In the genomic region with DNA sequence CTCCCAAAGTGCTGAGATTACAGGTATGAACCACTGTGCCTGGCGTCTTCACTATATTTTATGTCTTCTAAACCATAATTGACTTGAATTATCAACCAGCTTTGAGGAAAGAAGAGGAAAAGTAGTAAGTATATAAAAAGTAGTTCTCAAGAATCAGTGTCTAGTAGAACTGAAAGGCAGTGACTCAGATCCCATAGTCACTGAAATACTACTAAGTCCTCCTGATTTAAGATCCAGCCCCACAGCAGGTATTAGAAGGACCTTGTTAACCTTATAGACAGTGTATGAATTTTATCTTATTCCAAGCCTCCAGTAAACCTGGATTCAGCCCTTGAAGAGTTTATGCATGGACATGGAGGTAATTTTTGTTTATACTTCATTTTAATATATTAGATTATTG, we compare ENCODE assay signal across 16 cellular contexts. TPM values are rescaled to one million over a fixed set of nuclear protein-coding genes. Genes with fewer than 3 reads are reported as not detected.
A peak's percentile ranks its signal among the peaks of the same experiment; 100 is the strongest.
DNase-seq lines count a peak whose midpoint lies in the region; ATAC-seq and TF ChIP-seq lines count a peak whose summit lies in the region.
"Had no signal": no experiment of that assay in that cellular context is flagged by ENCODE, and none has a peak within 500 bp of the region (broad histone marks: within the 10 kb centered on the region; RNA-seq: fewer than 3 reads in every experiment).

No MANE protein-coding gene starts in this region.

- no peaks in the 10 kb centered on the region for H3K9me3 ChIP-seq in sigmoid colon

- POLR2A ChIA-PET in activated CD8-positive, alpha-beta T cell treated with anti-CD3 and anti-CD28 coated beads for 36 hours (lab: Charles Lee): interaction anchor here (0.8 to 1.8 kb wide), 2 partner anchors 10 to 32 kb away, joined by 3 to 7 read pairs; a partner anchor contains a TSS
- POLR2A ChIA-PET in activated CD8-positive, alpha-beta T cell treated with anti-CD3 and anti-CD28 coated beads, Interleukin-2, amount 10 ng/mL, durations not matched to agents 7 days and 5 days (lab: Charles Lee): no interaction called here

- peak overlapping the region in 3 of 4 donors; percentile 5 to 65 (median 59) for H3K27ac ChIP-seq in sigmoid colon
- H3K27ac ChIP-seq: brain microvascular endothelial cell had no signal

- H3K4me1 Mint-ChIP-seq in activated CD8-positive, alpha-beta T cell treated with anti-CD3 and anti-CD28 coated beads for 36 hours (ENCODE audit: low read depth): peaks cover 85% of the 10 kb centered on the region
- H3K4me1 Mint-ChIP-seq in activated CD8-positive, alpha-beta T cell treated with anti-CD3 and anti-CD28 coated beads, Interleukin-2, amount 10 ng/mL, durations not matched to agents 7 days and 5 days (ENCODE audit: low read depth): peaks cover 73% of the 10 kb centered on the region
- H3K4me1 Mint-ChIP-seq in chondrocyte (ENCODE audit: low read depth) (peaks cover 71% of the 10 kb centered on the region), immature natural killer cell (peaks cover 89 to 100% of the 10 kb centered on the region in 2 donors)

- TF ChIP-seq POLR2A in sigmoid colon (IDR thresholded peaks at IDR 0.05): no peak

- peaks cover 0 to 50% (median 30%) of the 10 kb centered on the region in 4 donors for H3K4me1 ChIP-seq in sigmoid colon

- no peak for DNase-seq in activated CD8-positive, alpha-beta T cell treated with anti-CD3 and anti-CD28 coated beads for 36 hours
- DNase-seq in activated CD8-positive, alpha-beta T cell treated with anti-CD3 and anti-CD28 coated beads, Interleukin-2, amount 10 ng/mL, durations not matched to agents 7 days and 5 days: no peak
- DNase-seq in M059J (ENCODE audit: low read depth) (peak; percentile 38), chondrocyte (ENCODE audit: low spot score) (no peak), sigmoid colon (no peak), immature natural killer cell (no peak)
- DNase-seq: activated CD4-positive, alpha-beta memory T cell treated with anti-CD3 and anti-CD28 coated beads for 36 hours; NCI-H1436 treated with DMSO at 0.1 percent for 48 hours; NCI-H2171 treated with DMSO at 0.1 percent for 48 hours; NCI-H748 treated with DMSO at 0.1 percent for 48 hours; stimulated activated CD4-positive, alpha-beta T cell treated with anti-CD3 and anti-CD28 coated beads, Interleukin-4, amount 100 ng/mL, for 1 hour had no signal

- H3K27ac Mint-ChIP-seq in activated CD8-positive, alpha-beta T cell treated with anti-CD3 and anti-CD28 coated beads for 36 hours: no peak overlapping the region
- no peak overlapping the region for H3K27ac Mint-ChIP-seq in activated CD8-positive, alpha-beta T cell treated with anti-CD3 and anti-CD28 coated beads, Interleukin-2, amount 10 ng/mL, durations not matched to agents 7 days and 5 days
- H3K27ac Mint-ChIP-seq in chondrocyte (ENCODE audit: unreplicated experiment): peak overlapping the region; percentile 32
- H3K27ac Mint-ChIP-seq in immature natural killer cell: peak overlapping the region in 2 of 6 donors; percentile 37 to 83
- H3K27ac Mint-ChIP-seq: activated CD4-positive, alpha-beta memory T cell treated with anti-CD3 and anti-CD28 coated beads for 36 hours had no signal

- no peaks in the 10 kb centered on the region for H3K27me3 ChIP-seq in sigmoid colon
- H3K27me3 ChIP-seq: brain microvascular endothelial cell had no signal

- intact Hi-C loops in activated CD8-positive, alpha-beta T cell treated with anti-CD3 and anti-CD28 coated beads for 36 hours (cut with micrococcal nuclease): no loop called here
- intact Hi-C loops in sigmoid colon (cut with DNase I): no loop called here

- no peak overlapping the region for H3K4me3 ChIP-seq in sigmoid colon
- H3K4me3 ChIP-seq: lung had no signal

- H3K4me3 Mint-ChIP-seq in activated CD8-positive, alpha-beta T cell treated with anti-CD3 and anti-CD28 coated beads for 36 hours: no peak overlapping the region
- no peak overlapping the region for H3K4me3 Mint-ChIP-seq in activated CD8-positive, alpha-beta T cell treated with anti-CD3 and anti-CD28 coated beads, Interleukin-2, amount 10 ng/mL, durations not matched to agents 7 days and 5 days
- no peak overlapping the region for H3K4me3 Mint-ChIP-seq in chondrocyte (ENCODE audit: unreplicated experiment)
- H3K4me3 Mint-ChIP-seq in immature natural killer cell: no peak overlapping the region
- H3K4me3 Mint-ChIP-seq: activated CD4-positive, alpha-beta memory T cell treated with anti-CD3 and anti-CD28 coated beads for 36 hours; CD14-positive monocyte had no signal

- 0 to 95% methylated on average over 1 of the region's 1 CpG for WGBS in sigmoid colon, 2 donors

- CTCF ChIA-PET in activated CD8-positive, alpha-beta T cell treated with anti-CD3 and anti-CD28 coated beads for 36 hours (lab: Charles Lee): interaction anchor here (1.3 to 1.5 kb wide), 2 partner anchors 15 to 23 kb away, joined by 3 to 4 read pairs; no protein-coding TSS in a partner anchor
- CTCF ChIA-PET in activated CD8-positive, alpha-beta T cell treated with anti-CD3 and anti-CD28 coated beads, Interleukin-2, amount 10 ng/mL, durations not matched to agents 7 days and 5 days (lab: Charles Lee): no interaction called here

- peaks cover 15% of the 10 kb centered on the region for H3K36me3 Mint-ChIP-seq in activated CD8-positive, alpha-beta T cell treated with anti-CD3 and anti-CD28 coated beads for 36 hours (ENCODE audit: low read depth)
- peaks cover 50% of the 10 kb centered on the region for H3K36me3 Mint-ChIP-seq in activated CD8-positive, alpha-beta T cell treated with anti-CD3 and anti-CD28 coated beads, Interleukin-2, amount 10 ng/mL, durations not matched to agents 7 days and 5 days (ENCODE audit: low read depth)
- H3K36me3 Mint-ChIP-seq in chondrocyte (ENCODE audit: low read depth): no peaks in the 10 kb centered on the region
- H3K36me3 Mint-ChIP-seq in immature natural killer cell: no peaks in the 10 kb centered on the region

- TF ChIP-seq CTCF in activated CD8-positive, alpha-beta T cell treated with anti-CD3 and anti-CD28 coated beads for 36 hours (IDR thresholded peaks at IDR 0.05): no peak
- TF ChIP-seq CTCF in chondrocyte (IDR thresholded peaks at IDR 0.05) (no peak), sigmoid colon (IDR thresholded peaks at IDR 0.05) (no peak)

- no peaks in the 10 kb centered on the region for H3K36me3 ChIP-seq in sigmoid colon
- H3K36me3 ChIP-seq: brain microvascular endothelial cell had no signal

- no peaks in the 10 kb centered on the region for H3K27me3 Mint-ChIP-seq in activated CD8-positive, alpha-beta T cell treated with anti-CD3 and anti-CD28 coated beads for 36 hours
- no peaks in the 10 kb centered on the region for H3K27me3 Mint-ChIP-seq in activated CD8-positive, alpha-beta T cell treated with anti-CD3 and anti-CD28 coated beads, Interleukin-2, amount 10 ng/mL, durations not matched to agents 7 days and 5 days (ENCODE audit: low read depth)
- H3K27me3 Mint-ChIP-seq in chondrocyte (ENCODE audit: low read depth): no peaks in the 10 kb centered on the region
- H3K27me3 Mint-ChIP-seq in immature natural killer cell (ENCODE audit: low read depth in 3 of 3): peaks cover 0 to 3% (median 0%) of the 10 kb centered on the region in 3 donors
- H3K27me3 Mint-ChIP-seq: activated CD4-positive, alpha-beta memory T cell treated with anti-CD3 and anti-CD28 coated beads for 36 hours had no signal

- no peak for TF ChIP-seq EP300 in sigmoid colon (IDR thresholded peaks at IDR 0.05)

- peak; percentile 31 for ATAC-seq in activated CD8-positive, alpha-beta T cell treated with anti-CD3 and anti-CD28 coated beads for 36 hours
- ATAC-seq in activated CD8-positive, alpha-beta T cell treated with anti-CD3 and anti-CD28 coated beads, Interleukin-2, amount 10 ng/mL, durations not matched to agents 7 days and 5 days: no peak
- ATAC-seq in HG02970 (IDR thresholded peaks at IDR 0.05; ENCODE audit: low FRiP score, unreplicated experiment): no peak
- no peak for ATAC-seq in HG02588 (IDR thresholded peaks at IDR 0.05; ENCODE audit: unreplicated experiment)

- H3K9me3 Mint-ChIP-seq in activated CD8-positive, alpha-beta T cell treated with anti-CD3 and anti-CD28 coated beads for 36 hours: peaks cover 7% of the 10 kb centered on the region
- H3K9me3 Mint-ChIP-seq in activated CD8-positive, alpha-beta T cell treated with anti-CD3 and anti-CD28 coated beads, Interleukin-2, amount 10 ng/mL, durations not matched to agents 7 days and 5 days (ENCODE audit: insufficient read depth): no peaks in the 10 kb centered on the region
- H3K9me3 Mint-ChIP-seq in chondrocyte (ENCODE audit: low read depth): no peaks in the 10 kb centered on the region
- no peaks in the 10 kb centered on the region for H3K9me3 Mint-ChIP-seq in immature natural killer cell
- H3K9me3 Mint-ChIP-seq: activated CD4-positive, alpha-beta memory T cell treated with anti-CD3 and anti-CD28 coated beads for 36 hours; CD14-positive monocyte had no signal

RNA-seq across cellular contexts. Expression of a gene that starts 31.5 kb away (rescaled TPM):
- total RNA-seq in activated CD8-positive, alpha-beta T cell treated with anti-CD3 and anti-CD28 coated beads for 36 hours: 10 to 100 TPM; 51.2 to 53.7 TPM
- total RNA-seq in activated CD8-positive, alpha-beta T cell treated with anti-CD3 and anti-CD28 coated beads, Interleukin-2, amount 10 ng/mL, durations not matched to agents 7 days and 5 days: 10 to 100 TPM; 85.9 to 90.1 TPM
- total RNA-seq in M059J (2014; rRNA removed; shearing (Covaris generic)): 22.8 and 37.6 TPM in 2 replicates
- 30.7 to 47.7 TPM (median 31.4 TPM) in 3 replicates for total RNA-seq in chondrocyte
- 10 to 100 TPM; 45.2 to 68.1 (median 59.0) TPM for total RNA-seq in sigmoid colon
- 10 to 100 TPM in 1 of 3 donors, 1 to 10 TPM in 2; 1.4 to 12.7 (median 1.8) TPM for polyA plus RNA-seq in sigmoid colon
- 10 to 100 TPM; 33.2 to 80.4 (median 39.9) TPM for polyA plus RNA-seq in immature natural killer cell
